In the genomic region with DNA sequence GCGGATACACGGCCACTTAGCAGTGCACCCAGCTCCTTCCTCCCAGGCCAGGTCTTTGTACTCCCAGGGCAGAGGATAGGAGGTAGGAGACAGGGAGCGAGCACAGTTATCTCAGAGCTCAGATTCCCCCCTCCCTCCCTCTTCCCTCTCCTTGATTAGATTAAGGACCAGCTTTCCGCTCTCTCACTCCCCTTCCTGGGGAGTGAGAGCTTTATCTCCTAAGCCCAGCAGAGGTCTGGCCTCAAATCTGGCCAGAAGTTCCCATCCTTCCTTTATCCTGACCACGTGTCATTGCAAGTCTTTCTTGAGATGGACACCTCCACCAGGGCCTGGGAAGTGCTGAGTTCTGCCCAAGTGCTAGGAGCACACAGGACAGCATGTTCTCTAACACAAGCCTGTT, we compare ENCODE assay signal across 22 cellular contexts. TPM values are rescaled to one million over a fixed set of nuclear protein-coding genes. Genes with fewer than 3 reads are reported as not detected.
DNase-seq lines count a peak whose midpoint lies in the region; ATAC-seq, FAIRE-seq and TF ChIP-seq lines count a peak whose summit lies in the region.
"Had no signal": no experiment of that assay in that cellular context is flagged by ENCODE, and none has a peak within 500 bp of the region (broad histone marks: within the 10 kb centered on the region; RNA-seq: fewer than 3 reads in every experiment).

No MANE protein-coding gene starts in this region.

- H3K4me1 ChIP-seq in right cardiac atrium (ENCODE audit: control insufficient read depth, insufficient read depth, low read length) (peaks cover 4% of the 10 kb centered on the region), kidney (ENCODE audit: control insufficient read depth in 1 of 2, insufficient read depth in 1 of 2, low read depth in 1 of 2, low read length in 2 of 2) (peaks cover 8 to 13% of the 10 kb centered on the region in 2 donors), thyroid gland (peaks cover 49 to 54% of the 10 kb centered on the region in 2 donors), aorta (ENCODE audit: control insufficient read depth in 1 of 2, insufficient read depth in 2 of 2, low read length in 2 of 2) (peaks cover 0 to 2% of the 10 kb centered on the region in 2 donors)

- TF ChIP-seq CTCF in WERI-Rb-1 (IDR thresholded peaks at IDR 0.05; ENCODE audit: low read depth, low read length) (no peak), kidney (IDR thresholded peaks at IDR 0.05; ENCODE audit: borderline replicate concordance, extremely low read depth, insufficient read depth) (no peak), thyroid gland (IDR thresholded peaks at IDR 0.05) (no peak)

- peak; percentile 50 to 62 for ATAC-seq in right cardiac atrium
- ATAC-seq in Right ventricle myocardium inferior, result no peak
- no peak for ATAC-seq in GM21390 (IDR thresholded peaks at IDR 0.05; ENCODE audit: unreplicated experiment)
- no peak for ATAC-seq in aorta (ENCODE audit: low FRiP score)
- ATAC-seq: natural killer cell treated with Interleukin-12 subunit alpha and Interleukin-12 subunit beta and Interleukin-15 and Interleukin-18, amount 100 ng/mL, for 72 hours; T-cell; WTC11 had no signal

- no peak for FAIRE-seq in kidney (lab: Jason Lieb, UNC)
- FAIRE-seq: A204.1, G401.6 had no signal

- H3K27ac ChIP-seq in right cardiac atrium (ENCODE audit: low read length), result no peak overlapping the region
- peak overlapping the region; percentile 91 for H3K27ac ChIP-seq in WERI-Rb-1
- no peak overlapping the region for H3K27ac ChIP-seq in kidney (ENCODE audit: low read depth in 2 of 2, low read length in 2 of 2)
- peak overlapping the region; percentile 79 to 98 (median 95) for H3K27ac ChIP-seq in thyroid gland
- H3K27ac ChIP-seq in aorta (ENCODE audit: low read depth in 1 of 2, low read length in 2 of 2), result no peak overlapping the region
- H3K27ac ChIP-seq: brain microvascular endothelial cell had no signal

- no peak overlapping the region for H3K4me3 ChIP-seq in right cardiac atrium (ENCODE audit: low read length)
- H3K4me3 ChIP-seq in WERI-Rb-1 (ENCODE audit: low read depth, low read length), result peak overlapping the region; percentile 16; the same call in 1 of the 2 replicates
- no peak overlapping the region for H3K4me3 ChIP-seq in kidney (ENCODE audit: low read length in 2 of 2)
- H3K4me3 ChIP-seq in thyroid gland (replicated peaks in 1 of 3), result no peak overlapping the region
- H3K4me3 ChIP-seq in aorta (ENCODE audit: low read length in 2 of 2), result no peak overlapping the region

- DNase-seq in right cardiac atrium, result no peak
- no peak for DNase-seq in Right ventricle myocardium inferior (ENCODE audit: missing footprints)
- peak; percentile 94 for DNase-seq in WERI-Rb-1
- DNase-seq in kidney, result peak; percentile 49
- peak; percentile 32 to 33 for DNase-seq in thyroid gland
- DNase-seq in aorta, result no peak
- DNase-seq in AML-193 (lab: John Stamatoyannopoulos, UW), result no peak
- DNase-seq: brain microvascular endothelial cell; C1 segment of cervical spinal cord; cortex of kidney; DMS 273 treated with DMSO at 0.1 percent for 48 hours; foreskin melanocyte; NCI-H1436; RPMI8226; stimulated activated CD4-positive, alpha-beta T cell treated with anti-CD3 and anti-CD28 coated beads, Interleukin-4, amount 100 ng/mL, for 24 hours; substantia nigra; T-cell had no signal

- H3K36me3 ChIP-seq in WERI-Rb-1, result peaks cover 32% of the 10 kb centered on the region
- no peaks in the 10 kb centered on the region for H3K36me3 ChIP-seq in kidney (ENCODE audit: control insufficient read depth in 1 of 2, insufficient read depth in 2 of 2, low read length in 2 of 2)
- H3K36me3 ChIP-seq in thyroid gland, result peaks cover 4 to 10% of the 10 kb centered on the region in 2 donors
- no peaks in the 10 kb centered on the region for H3K36me3 ChIP-seq in aorta (ENCODE audit: control insufficient read depth in 1 of 2, insufficient read depth in 2 of 2, low read length in 1 of 2)
- H3K36me3 ChIP-seq: brain microvascular endothelial cell had no signal

- intact Hi-C loops in right cardiac atrium (cut with DNase I), result no loop called here
- intact Hi-C loops in Right ventricle myocardium inferior (cut with DNase I), result no loop called here
- intact Hi-C loops in kidney (cut with DNase I), result no loop called here
- intact Hi-C loops in thyroid gland (cut with DNase I), result no loop called here
- intact Hi-C loops in aorta (cut with DNase I), result no loop called here

- H3K9ac ChIP-seq in kidney (ENCODE audit: low read length in 2 of 2), result no peak overlapping the region

- H3K27me3 ChIP-seq in right cardiac atrium (ENCODE audit: control insufficient read depth, insufficient read depth) (no peaks in the 10 kb centered on the region), WERI-Rb-1 (ENCODE audit: insufficient read depth, low read depth, severe bottlenecking) (no peaks in the 10 kb centered on the region), thyroid gland (no peaks in the 10 kb centered on the region), aorta (ENCODE audit: control insufficient read depth in 1 of 2, insufficient read depth in 2 of 2, low read length in 1 of 2) (no peaks in the 10 kb centered on the region)
- H3K27me3 ChIP-seq: brain microvascular endothelial cell had no signal

- TF ChIP-seq POLR2A in thyroid gland (IDR thresholded peaks at IDR 0.05), result peak in 1 of 2 donors; percentile 13

- no peaks in the 10 kb centered on the region for H3K9me3 ChIP-seq in right cardiac atrium (ENCODE audit: control insufficient read depth, low read length)
- no peaks in the 10 kb centered on the region for H3K9me3 ChIP-seq in WERI-Rb-1 (ENCODE audit: severe bottlenecking)
- H3K9me3 ChIP-seq in kidney (ENCODE audit: control insufficient read depth in 1 of 2, low read length in 2 of 2), result no peaks in the 10 kb centered on the region
- H3K9me3 ChIP-seq in thyroid gland, result no peaks in the 10 kb centered on the region
- H3K9me3 ChIP-seq in aorta (ENCODE audit: control insufficient read depth, low read length), result no peaks in the 10 kb centered on the region

- 36% methylated on average over 5 of the region's 5 CpGs for whole genome bisulfite sequencing in right cardiac atrium
- 86 to 90% methylated on average over 4 to 5 of the region's 5 CpGs for WGBS in thyroid gland, 2 donors
- 90 to 97% methylated on average over 5 of the region's 5 CpGs for WGBS in aorta, 2 donors

RNA-seq across cellular contexts. Expression of a gene that starts 5.1 kb away (rescaled TPM):
- total RNA-seq in right cardiac atrium (10 to 100 TPM; 10.8 to 24.5 (median 18.0) TPM), Right ventricle myocardium inferior (8.4 TPM), kidney (48.8 TPM), thyroid gland (10 to 100 TPM; 32.8 to 57.4 (median 48.9) TPM), aorta (10 to 100 TPM in 1 of 2 donors, 1 to 10 TPM in 1; 6.9 to 14.2 TPM)
- polyA plus RNA-seq in right cardiac atrium (13.0 TPM), kidney (ENCODE audit: insufficient read depth, low read depth, low replicate concordance) (81.2 TPM), aorta (1 to 10 TPM; 4.0 to 9.9 TPM)

Comparison
In these comparisons a context has a peak if more than half of its experiments do, and no peak if none do; other contexts are left out.
1. ATAC-seq: peak in right cardiac atrium (2 of 2); none in Right ventricle myocardium inferior (single experiment), GM21390 (single experiment) and aorta (single experiment).
2. DNase-seq: peak in WERI-Rb-1 (single experiment), kidney (single experiment) and thyroid gland (2 of 2); none in right cardiac atrium (0 of 3), Right ventricle myocardium inferior (single experiment), aorta (0 of 2) and AML-193 (0 of 2).
3. H3K27ac ChIP-seq: peak in WERI-Rb-1 (single experiment) and thyroid gland (3 of 3); none in right cardiac atrium (single experiment), kidney (0 of 2) and aorta (0 of 2).